ENCODE assay signal across 8 cellular contexts in genomic region chr3:196322-197153, GRCh38. TPM values are rescaled to one million over a fixed set of nuclear protein-coding genes. Genes with fewer than 3 reads are reported as not detected.
DNase-seq lines count a peak whose midpoint lies in the region; ATAC-seq and TF ChIP-seq lines count a peak whose summit lies in the region.

TSS of gene CHL1 (plus strand) at chr3:196763. CDS start at chr3:319777, 123,014 bp downstream.

- no peak within 1 kb of the TSS; the same call in 1 of the 2 replicates for H3K9ac ChIP-seq in iPS-20b (ENCODE audit: low read depth, low read length)

- WGBS in stomach, 5 donors = 2 to 8% (median 4%) methylated on average over 39 to 64 of the region's 64 CpGs

- no peak for TF ChIP-seq POLR2A in stomach (IDR thresholded peaks at IDR 0.05)

- H3K27ac ChIP-seq in WERI-Rb-1 (no peak within 1 kb of the TSS), iPS-20b (ENCODE audit: low read length) (no peak within 1 kb of the TSS), stomach (peak within 1 kb of the TSS in 4 of 5 donors; percentile 24 to 65 (median 34))

- CTCF ChIA-PET in WTC11 (lab: Charles Lee) = no interaction called here

- TF ChIP-seq CTCF in WERI-Rb-1 (IDR thresholded peaks at IDR 0.05; ENCODE audit: low read depth, low read length) (no peak), stomach (IDR thresholded peaks at IDR 0.05) (no peak), WTC11 (IDR thresholded peaks at IDR 0.05) (no peak)

- H3K27ac Mint-ChIP-seq in activated naive CD4-positive, alpha-beta T cell treated with anti-CD3 and anti-CD28 coated beads, Interleukin-2, amount 50 U/mL, for 72 hours = no peak within 1 kb of the TSS
- H3K27ac Mint-ChIP-seq in WTC11 = no peak within 1 kb of the TSS

- DNase-seq in DMS 273 (lab: John Stamatoyannopoulos, UW; ENCODE audit: unreplicated experiment) (peak; percentile 32), DMS 273 treated with DMSO at 0.1 percent for 48 hours (lab: John Stamatoyannopoulos, UW) (no peak), WERI-Rb-1 (peak; percentile 38), stomach (no peak), WTC11 (ENCODE audit: low spot score) (no peak), posterior vena cava (ENCODE audit: low spot score) (no peak)
- DNase-seq in activated naive CD4-positive, alpha-beta T cell treated with anti-CD3 and anti-CD28 coated beads, Interleukin-2, amount 50 U/mL, for 72 hours (ENCODE audit: low spot score in 2 of 2) = no peak

- H3K4me3 ChIP-seq in WERI-Rb-1 (ENCODE audit: low read depth, low read length) (peak within 1 kb of the TSS; percentile 78), iPS-20b (ENCODE audit: low read length) (peak within 1 kb of the TSS; percentile 71), stomach (peak within 1 kb of the TSS; percentile 41 to 63 (median 50))

- TF ChIP-seq EP300 in stomach (IDR thresholded peaks at IDR 0.05) = no peak

- no peaks in the 10 kb centered on the region for H3K4me1 ChIP-seq in iPS-20b (ENCODE audit: insufficient read depth, low read length)
- peaks cover 11 to 27% (median 15%) of the 10 kb centered on the region in 4 donors for H3K4me1 ChIP-seq in stomach

- ATAC-seq in activated naive CD4-positive, alpha-beta T cell treated with anti-CD3 and anti-CD28 coated beads, Interleukin-2, amount 50 U/mL, for 72 hours = no peak
- no peak for ATAC-seq in WTC11

- peaks cover 6 to 7% of the 10 kb centered on the region in 2 donors for H3K36me3 Mint-ChIP-seq in activated naive CD4-positive, alpha-beta T cell treated with anti-CD3 and anti-CD28 coated beads, Interleukin-2, amount 50 U/mL, for 72 hours
- H3K36me3 Mint-ChIP-seq in WTC11 = peaks cover 62% of the 10 kb centered on the region

- H3K36me3 ChIP-seq in WERI-Rb-1 (no peaks in the 10 kb centered on the region), iPS-20b (ENCODE audit: insufficient read depth, low read depth, low read length) (no peaks in the 10 kb centered on the region), stomach (no peaks in the 10 kb centered on the region)

- H3K9me3 ChIP-seq in WERI-Rb-1 (ENCODE audit: severe bottlenecking) (no peaks in the 10 kb centered on the region), iPS-20b (ENCODE audit: insufficient read depth, low read depth, low read length) (no peaks in the 10 kb centered on the region), stomach (no peaks in the 10 kb centered on the region)

- H3K27me3 Mint-ChIP-seq in WTC11 (ENCODE audit: low read depth) = peaks cover 3% of the 10 kb centered on the region

- intact Hi-C loops in stomach (cut with DNase I; ENCODE audit: low total_unique reads) = no loop called here
- intact Hi-C loops in posterior vena cava (cut with DNase I) = no loop called here

- no peak within 1 kb of the TSS for H3K4me3 Mint-ChIP-seq in WTC11

- POLR2A ChIA-PET in WTC11 (lab: Charles Lee) = no interaction called here

- H3K27me3 ChIP-seq in WERI-Rb-1 (ENCODE audit: insufficient read depth, low read depth, severe bottlenecking) = peaks cover 3% of the 10 kb centered on the region
- peaks cover 82% of the 10 kb centered on the region for H3K27me3 ChIP-seq in iPS-20b (ENCODE audit: insufficient read depth, low read length)
- H3K27me3 ChIP-seq in stomach = peaks cover 0 to 51% (median 28%) of the 10 kb centered on the region in 3 donors

- no peaks in the 10 kb centered on the region for H3K4me1 Mint-ChIP-seq in WTC11

- peaks cover 0 to 4% of the 10 kb centered on the region in 2 donors for H3K9me3 Mint-ChIP-seq in activated naive CD4-positive, alpha-beta T cell treated with anti-CD3 and anti-CD28 coated beads, Interleukin-2, amount 50 U/mL, for 72 hours
- peaks cover 70% of the 10 kb centered on the region for H3K9me3 Mint-ChIP-seq in WTC11

TF ChIP-seq in WTC11, 78 proteins besides CTCF, POLR2A, EP300 and RAD21 (continues in another document):
- TF ChIP-seq HMGA2 (CRISPR knock-in tag; IDR thresholded peaks at IDR 0.05) (no peak), ZNF532 (CRISPR knock-in tag; IDR thresholded peaks at IDR 0.05; ENCODE audit: borderline replicate concordance) (no peak), ZNF671 (CRISPR knock-in tag; IDR thresholded peaks at IDR 0.05) (no peak), ZNF423 (CRISPR knock-in tag; IDR thresholded peaks at IDR 0.05) (no peak), ARID4B (CRISPR knock-in tag; IDR thresholded peaks at IDR 0.05; ENCODE audit: borderline replicate concordance) (no peak), NFATC4 (CRISPR knock-in tag; IDR thresholded peaks at IDR 0.05) (no peak), MAX (CRISPR knock-in tag; IDR thresholded peaks at IDR 0.05) (no peak), HMGXB4 (CRISPR knock-in tag; IDR thresholded peaks at IDR 0.05) (no peak), ETV6 (CRISPR knock-in tag; IDR thresholded peaks at IDR 0.05) (no peak)

RNA-seq across cellular contexts. Expression of gene CHL1, which starts in this region (rescaled TPM):
- 10 to 100 TPM in 4 of 5 donors, 1 to 10 TPM in 1; 9.9 to 25.3 (median 13.0) TPM for total RNA-seq in stomach
- polyA plus RNA-seq in stomach = 1 to 10 TPM in 2 of 3 donors, under 1 TPM in 1; 0.62 to 5.1 (median 2.3) TPM
- total RNA-seq in activated naive CD4-positive, alpha-beta T cell treated with anti-CD3 and anti-CD28 coated beads, Interleukin-2, amount 50 U/mL, for 72 hours = not detected
- 0.27 TPM in 1 of 3 replicates, not detected in the others for total RNA-seq in WTC11 (2021)
- total RNA-seq in posterior vena cava = 1 to 10 TPM; 4.9 to 7.8 TPM

Comparison
In these comparisons a context has a peak if more than half of its experiments do, and no peak if none do; other contexts are left out.
1. DNase-seq: peak in DMS 273 (single experiment) and WERI-Rb-1 (single experiment); none in DMS 273 treated with DMSO at 0.1 percent for 48 hours (single experiment), stomach (single experiment), activated naive CD4-positive, alpha-beta T cell treated with anti-CD3 and anti-CD28 coated beads, Interleukin-2, amount 50 U/mL, for 72 hours (0 of 2), WTC11 (single experiment) and posterior vena cava (single experiment).
2. H3K27ac ChIP-seq: peak in stomach (4 of 5); none in WERI-Rb-1 (single experiment) and iPS-20b (single experiment).
3. Peak in every context shown above with its lines, with median percentiles within 50 percentile points of each other: H3K4me3 ChIP-seq.